In the genomic region with DNA sequence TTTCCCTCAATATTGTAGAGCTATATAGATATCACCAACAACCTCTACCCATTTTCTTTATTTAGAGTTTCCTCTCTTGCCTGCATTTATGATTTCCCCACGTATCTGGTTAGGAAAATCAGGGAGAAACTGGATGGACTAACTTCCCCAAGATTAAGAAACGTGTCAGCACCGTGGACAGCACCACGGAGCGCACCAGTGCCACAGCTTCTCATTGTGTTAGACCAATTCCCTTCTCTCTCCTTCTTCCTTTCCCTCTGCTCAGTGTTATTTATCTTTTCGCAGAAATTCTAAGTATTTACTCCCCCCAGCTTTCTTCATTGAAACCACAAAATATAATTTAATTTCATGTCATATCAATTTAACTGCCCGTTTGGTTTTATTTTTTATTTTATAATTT, we compare ENCODE assay signal across 10 cellular contexts.
DNase-seq lines count a peak whose midpoint lies in the region; ATAC-seq and TF ChIP-seq lines count a peak whose summit lies in the region.
"Had no signal": no experiment of that assay in that cellular context is flagged by ENCODE, and none has a peak within 500 bp of the region (broad histone marks: within the 10 kb centered on the region; RNA-seq: fewer than 3 reads in every experiment).

No MANE protein-coding gene starts in this region.

- no peak overlapping the region for H2AK5ac ChIP-seq in IMR-90 (ENCODE audit: low read depth, low read length)

- intact Hi-C loops in IMR-90 (cut with micrococcal nuclease), result loop anchor here (10.0 kb wide), 1 partner anchor 541 kb away; no protein-coding TSS in a partner anchor

- H2AK9ac ChIP-seq in IMR-90 (replicated peaks; ENCODE audit: low read depth, low read length, poor library complexity), result no peak overlapping the region

- H3K9ac ChIP-seq in IMR-90 (ENCODE audit: low read depth, low read length), result no peak overlapping the region

- H3K18ac ChIP-seq in IMR-90 (ENCODE audit: low read depth, low read length), result no peak overlapping the region

- H3K23ac ChIP-seq in IMR-90 (ENCODE audit: low read depth, low read length), result no peak overlapping the region

- H3K4me1 ChIP-seq in IMR-90 (ENCODE audit: control insufficient read depth, insufficient read depth, low read length), result no peaks in the 10 kb centered on the region

- no peak overlapping the region for H2BK15ac ChIP-seq in IMR-90 (ENCODE audit: low read depth, low read length)

- TF ChIP-seq CTCF in IMR-90 (conservative IDR thresholded peaks at IDR 0.05; ENCODE audit: low read depth, low read length), result no peak

- H2AFZ ChIP-seq in IMR-90 (replicated peaks; ENCODE audit: low read length, poor library complexity), result no peak overlapping the region

- no CpG with 5 or more reads among the region's 7 CpGs for WGBS in IMR-90 (ENCODE audit: extremely low coverage in 2 of 2, insufficient read length in 1 of 2), 2 experiments

- ATAC-seq in IMR-90 (ENCODE audit: low read depth) (peak; percentile 87), HG02973 (IDR thresholded peaks at IDR 0.05; ENCODE audit: unreplicated experiment) (no peak), HG03135 (IDR thresholded peaks at IDR 0.05; ENCODE audit: unreplicated experiment) (no peak), GM19452 (IDR thresholded peaks at IDR 0.05; ENCODE audit: unreplicated experiment) (no peak)

- no peak overlapping the region for H4K5ac ChIP-seq in IMR-90 (ENCODE audit: low read depth, low read length)

- no peak overlapping the region for H2BK120ac ChIP-seq in IMR-90 (ENCODE audit: low read depth, low read length)

- H3K4me3 ChIP-seq in IMR-90 (ENCODE audit: insufficient read depth, low read depth, low read length), result no peak overlapping the region
- H3K4me3 ChIP-seq: SK-N-MC had no signal

- H4K20me1 ChIP-seq in IMR-90 (ENCODE audit: insufficient read depth, low read length), result no peaks in the 10 kb centered on the region

- CTCF ChIA-PET in IMR-90 (lab: Yijun Ruan, JAX), result no interaction called here

- H3K9me1 ChIP-seq in IMR-90 (ENCODE audit: insufficient read depth, low read length), result no peaks in the 10 kb centered on the region

- no peaks in the 10 kb centered on the region for H3K36me3 ChIP-seq in IMR-90 (ENCODE audit: control insufficient read depth, insufficient read depth, low read length)

- no peak overlapping the region for H3K27ac ChIP-seq in IMR-90 (ENCODE audit: insufficient read depth, low read length)
- H3K27ac ChIP-seq: SK-N-MC had no signal

- no peaks in the 10 kb centered on the region for H3K27me3 ChIP-seq in IMR-90 (ENCODE audit: control insufficient read depth, insufficient read depth, low read length)

- H3K56ac ChIP-seq in IMR-90 (ENCODE audit: extremely low read depth, insufficient read depth, low read length), result no peak overlapping the region

- no peak overlapping the region for H2BK5ac ChIP-seq in IMR-90 (ENCODE audit: low read depth, low read length, poor library complexity, severe bottlenecking)

- no peak overlapping the region for H4K91ac ChIP-seq in IMR-90 (ENCODE audit: insufficient read depth, low read depth, low read length)

- POLR2A ChIA-PET in IMR-90 (lab: Charles Lee; ENCODE audit: unreplicated experiment), result no interaction called here

- H2BK20ac ChIP-seq in IMR-90 (ENCODE audit: low read depth, low read length), result no peak overlapping the region

- H3K4ac ChIP-seq in IMR-90 (ENCODE audit: low read depth, low read length), result no peak overlapping the region

- dilution Hi-C loops in IMR-90 (cut with HindIII; ENCODE audit: low sequenced_read_pairs, unreplicated experiment), result no loop called here

- H3K14ac ChIP-seq in IMR-90 (replicated peaks; ENCODE audit: low read depth, low read length), result no peak overlapping the region

- in situ Hi-C loops in IMR-90 (cut with MboI; ENCODE audit: low sequenced_read_pairs) (no loop called here), T47D (cut with HindIII; ENCODE audit: low pct_unique_long_range_greater_than_20kb, low sequenced_read_pairs) (no loop called here)

- H3K9me3 ChIP-seq in IMR-90 (ENCODE audit: control insufficient read depth, insufficient read depth, low read length), result no peaks in the 10 kb centered on the region

- no peak for TF ChIP-seq POLR2A in IMR-90 (IDR thresholded peaks at IDR 0.05; ENCODE audit: low read depth, low read length)

- H3K4me2 ChIP-seq in IMR-90 (ENCODE audit: low read depth, low read length), result no peak overlapping the region

- H3K79me1 ChIP-seq in IMR-90 (ENCODE audit: low read depth in 1 of 2, low read length in 2 of 2), result no peaks in the 10 kb centered on the region

- DNase-seq in AG20443 (ENCODE audit: low spot score) (peak; percentile 66), IMR-90 (peak; percentile 69), T47D (ENCODE audit: low read depth in 1 of 2, low spot score in 1 of 2) (peak; percentile 5 to 50), kidney glomerular epithelial cell (lab: John Stamatoyannopoulos, UW) (peak; percentile 59), activated T-cell treated with anti-CD3 and anti-CD28 coated beads for 4 hours (no peak)
- DNase-seq: effector CD4-positive, alpha-beta T cell had no signal

- TF ChIP-seq RAD21 in IMR-90 (IDR thresholded peaks at IDR 0.05; ENCODE audit: low read length), result 0 out of 2 replicates have a peak, but pooled peaks have one; percentile 11

- no peak overlapping the region for H4K8ac ChIP-seq in IMR-90 (ENCODE audit: low read depth in 2 of 2, low read length in 2 of 2)

- BruUV-seq in IMR-90 (replicated peaks; lab: Mats Ljungman, UMichigan), result no TSS peak

TF ChIP-seq in IMR-90, 13 proteins besides CTCF, POLR2A, EP300 and RAD21:
- TF ChIP-seq CEBPB (IDR thresholded peaks at IDR 0.05; ENCODE audit: low read depth, low read length) (peak; percentile 28; the same call in 1 of the 2 replicates), RCOR1 (IDR thresholded peaks at IDR 0.05; ENCODE audit: insufficient replicate concordance, low read length) (no peak), MAFK (IDR thresholded peaks at IDR 0.05; ENCODE audit: low read depth, low read length) (no peak), BHLHE40 (IDR thresholded peaks at IDR 0.05; ENCODE audit: low read depth, low read length) (peak; percentile 67; the same call in 1 of the 2 replicates)
TF ChIP-seq in IMR-90: peak in this region for 2.
